In the genomic region with DNA sequence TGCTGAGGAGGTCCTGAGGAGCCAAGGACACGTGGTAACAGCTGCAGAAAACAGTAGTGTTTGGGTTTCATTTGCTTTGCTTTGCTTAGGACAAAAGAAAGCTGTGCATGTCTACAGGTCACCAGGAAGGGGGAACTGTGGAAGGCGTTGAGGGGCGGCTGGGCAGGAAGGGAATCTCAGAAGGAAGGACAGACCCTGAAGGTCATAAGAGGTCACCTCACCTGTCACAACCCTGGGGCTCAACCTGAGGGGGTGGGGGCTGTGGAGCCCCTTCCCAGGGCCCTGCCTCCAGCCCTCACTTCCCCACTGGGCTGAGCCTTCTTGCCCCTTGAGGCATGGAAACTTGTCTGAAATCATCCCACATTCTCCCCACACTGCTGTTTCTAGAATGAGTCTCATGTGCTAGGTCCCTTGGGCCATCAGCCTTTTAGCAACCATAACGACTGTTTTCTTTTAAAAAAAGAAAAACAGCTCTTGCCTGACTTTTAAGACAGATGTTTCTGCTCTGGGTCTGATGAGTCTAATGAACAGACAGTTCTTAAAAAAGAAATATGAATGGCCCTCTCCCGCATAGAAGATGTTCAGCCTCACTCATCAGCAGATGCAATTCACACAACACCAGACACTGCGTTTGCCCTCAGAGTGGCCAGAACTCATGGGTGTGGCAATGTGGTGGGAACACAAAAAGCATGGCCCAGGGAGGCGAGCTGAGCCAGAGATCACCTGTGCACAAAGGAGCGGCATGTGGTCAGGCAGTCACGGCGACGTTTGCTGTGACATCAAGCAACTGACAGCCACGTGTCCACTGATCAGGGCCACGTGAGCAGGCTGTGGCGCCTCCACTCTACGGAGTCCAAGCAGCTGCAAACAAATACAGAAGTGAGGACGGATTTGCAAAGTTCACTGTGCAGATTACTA, we compare ENCODE assay signal across 17 cellular contexts.
A peak's percentile ranks its signal among the peaks of the same experiment; 100 is the strongest.
DNase-seq lines count a peak whose midpoint lies in the region; ATAC-seq lines count a peak whose summit lies in the region.
"Had no signal": no experiment of that assay in that cellular context is flagged by ENCODE, and none has a peak within 500 bp of the region (broad histone marks: within the 10 kb centered on the region; RNA-seq: fewer than 3 reads in every experiment).

No MANE protein-coding gene starts in this region.

- peak overlapping the region in 2 of 11 experiments; percentile 12 to 49; a peak in 4 of 22 replicates for H3K9ac ChIP-seq in BLaER1 treated with 17β-estradiol and CSF1 and Interleukin-3, amounts not matched to agents 10 nM and 100 nM

- no peaks in the 10 kb centered on the region for H3K36me3 Mint-ChIP-seq in activated T-helper 2 cell treated with anti-CD3 and anti-CD28 coated beads, Interferon-gamma antibody, Interleukin-2, Interleukin-4, amounts not matched to agents 10 μg/mL and 5 μg/mL and 100 μg/mL, durations not matched to agents 14 hours and 24 hours and 36 hours (ENCODE audit: low read depth)

- intact Hi-C loops in left ventricle myocardium superior (cut with micrococcal nuclease): no loop called here
- intact Hi-C loops in sciatic nerve (cut with DNase I): no loop called here
- intact Hi-C loops in activated T-helper 2 cell treated with anti-CD3 and anti-CD28 coated beads, Interferon-gamma antibody, Interleukin-2, Interleukin-4, amounts not matched to agents 10 μg/mL and 5 μg/mL and 100 μg/mL, durations not matched to agents 14 hours and 24 hours and 36 hours (cut with micrococcal nuclease): no loop called here

- no peaks in the 10 kb centered on the region for H4K20me1 ChIP-seq in BLaER1 treated with 17β-estradiol and CSF1 and Interleukin-3, amounts not matched to agents 10 nM and 100 nM

- peaks cover 0 to 92% (median 79%) of the 10 kb centered on the region in 10 experiments; a peak in 16 of 20 replicates for H3K4me1 ChIP-seq in BLaER1 treated with 17β-estradiol and CSF1 and Interleukin-3, amounts not matched to agents 10 nM and 100 nM

- no peaks in the 10 kb centered on the region for H3K36me3 ChIP-seq in BLaER1 treated with 17β-estradiol and CSF1 and Interleukin-3, amounts not matched to agents 10 nM and 100 nM
- H3K36me3 ChIP-seq: ovary had no signal

- no peak overlapping the region for H3K27ac Mint-ChIP-seq in activated T-helper 2 cell treated with anti-CD3 and anti-CD28 coated beads, Interferon-gamma antibody, Interleukin-2, Interleukin-4, amounts not matched to agents 10 μg/mL and 5 μg/mL and 100 μg/mL, durations not matched to agents 14 hours and 24 hours and 36 hours
- H3K27ac Mint-ChIP-seq: activated B cell treated with CpG ODN at 0.5 μM for 24 hours; activated CD8-positive, alpha-beta T cell treated with anti-CD3 and anti-CD28 coated beads, Interleukin-2, amount 10 ng/mL, durations not matched to agents 7 days and 5 days; CD4-positive, alpha-beta T cell had no signal

- no peaks in the 10 kb centered on the region for H3K9me3 ChIP-seq in BLaER1 treated with 17β-estradiol and CSF1 and Interleukin-3, amounts not matched to agents 10 nM and 100 nM (replicated peaks in 1 of 11)
- H3K9me3 ChIP-seq: ovary had no signal

- DNase-seq in ecto neural progenitor cell (ENCODE audit: low spot score) (peak; percentile 18), left ventricle myocardium superior (peak; percentile 64), sciatic nerve (ENCODE audit: low spot score) (peak; percentile 59), NCI-H1694 treated with DMSO at 0.1 percent for 48 hours (lab: John Stamatoyannopoulos, UW) (no peak), AG08396 (ENCODE audit: low spot score) (no peak)
- DNase-seq in activated T-helper 2 cell treated with anti-CD3 and anti-CD28 coated beads, Interferon-gamma antibody, Interleukin-2, Interleukin-4, amounts not matched to agents 10 μg/mL and 5 μg/mL and 100 μg/mL, durations not matched to agents 14 hours and 24 hours and 36 hours (ENCODE audit: low spot score): no peak
- DNase-seq: ACHN; activated B cell treated with CpG ODN at 0.5 μM for 24 hours; activated CD8-positive, alpha-beta T cell treated with anti-CD3 and anti-CD28 coated beads, Interleukin-2, amount 10 ng/mL, durations not matched to agents 7 days and 5 days; CD4-positive, alpha-beta T cell; DND-41; effector CD4-positive, alpha-beta T cell; kidney glomerular epithelial cell; T-helper 2 cell had no signal

- peak overlapping the region in 9 of 11 experiments; percentile 33 to 85 (median 75); a peak in 17 of 22 replicates for H3K4me2 ChIP-seq in BLaER1 treated with 17β-estradiol and CSF1 and Interleukin-3, amounts not matched to agents 10 nM and 100 nM

- H3K4me3 Mint-ChIP-seq in activated T-helper 2 cell treated with anti-CD3 and anti-CD28 coated beads, Interferon-gamma antibody, Interleukin-2, Interleukin-4, amounts not matched to agents 10 μg/mL and 5 μg/mL and 100 μg/mL, durations not matched to agents 14 hours and 24 hours and 36 hours (ENCODE audit: low read depth): no peak overlapping the region
- H3K4me3 Mint-ChIP-seq: activated B cell treated with CpG ODN at 0.5 μM for 24 hours; activated CD8-positive, alpha-beta T cell treated with anti-CD3 and anti-CD28 coated beads, Interleukin-2, amount 10 ng/mL, durations not matched to agents 7 days and 5 days; CD4-positive, alpha-beta T cell had no signal

- no peaks in the 10 kb centered on the region for H3K9me3 Mint-ChIP-seq in activated T-helper 2 cell treated with anti-CD3 and anti-CD28 coated beads, Interferon-gamma antibody, Interleukin-2, Interleukin-4, amounts not matched to agents 10 μg/mL and 5 μg/mL and 100 μg/mL, durations not matched to agents 14 hours and 24 hours and 36 hours
- H3K9me3 Mint-ChIP-seq: activated B cell treated with CpG ODN at 0.5 μM for 24 hours; CD4-positive, alpha-beta T cell had no signal

- no peaks in the 10 kb centered on the region for H3K27me3 ChIP-seq in BLaER1 treated with 17β-estradiol and CSF1 and Interleukin-3, amounts not matched to agents 10 nM and 100 nM
- H3K27me3 ChIP-seq: ovary had no signal

- H3K27me3 Mint-ChIP-seq in activated T-helper 2 cell treated with anti-CD3 and anti-CD28 coated beads, Interferon-gamma antibody, Interleukin-2, Interleukin-4, amounts not matched to agents 10 μg/mL and 5 μg/mL and 100 μg/mL, durations not matched to agents 14 hours and 24 hours and 36 hours (ENCODE audit: low read depth): peaks cover 12% of the 10 kb centered on the region

- peak overlapping the region in 4 of 11 experiments; percentile 44 to 64 (median 56); a peak in 8 of 22 replicates for H3K27ac ChIP-seq in BLaER1 treated with 17β-estradiol and CSF1 and Interleukin-3, amounts not matched to agents 10 nM and 100 nM
- H3K27ac ChIP-seq: ovary had no signal

- ATAC-seq in left ventricle myocardium superior: peak; percentile 73
- peak; percentile 80 for ATAC-seq in sciatic nerve
- ATAC-seq in GM18909 (IDR thresholded peaks at IDR 0.05; ENCODE audit: poor library complexity, unreplicated experiment): no peak
- ATAC-seq: activated CD8-positive, alpha-beta T cell treated with anti-CD3 and anti-CD28 coated beads, Interleukin-2, amount 10 ng/mL, durations not matched to agents 7 days and 5 days had no signal

- H3K4me3 ChIP-seq in BLaER1 treated with 17β-estradiol and CSF1 and Interleukin-3, amounts not matched to agents 10 nM and 100 nM: no peak overlapping the region
- H3K4me3 ChIP-seq: ovary had no signal

- no peaks in the 10 kb centered on the region for H3K4me1 Mint-ChIP-seq in activated T-helper 2 cell treated with anti-CD3 and anti-CD28 coated beads, Interferon-gamma antibody, Interleukin-2, Interleukin-4, amounts not matched to agents 10 μg/mL and 5 μg/mL and 100 μg/mL, durations not matched to agents 14 hours and 24 hours and 36 hours (ENCODE audit: low read depth)
- H3K4me1 Mint-ChIP-seq: activated B cell treated with CpG ODN at 0.5 μM for 24 hours had no signal

Comparison
In these comparisons a context has a peak if more than half of its experiments do, and no peak if none do; other contexts are left out.
1. DNase-seq: peak in ecto neural progenitor cell (single experiment), left ventricle myocardium superior (single experiment) and sciatic nerve (single experiment); none in NCI-H1694 treated with DMSO at 0.1 percent for 48 hours (single experiment), activated T-helper 2 cell treated with anti-CD3 and anti-CD28 coated beads, Interferon-gamma antibody, Interleukin-2, Interleukin-4, amounts not matched to agents 10 μg/mL and 5 μg/mL and 100 μg/mL, durations not matched to agents 14 hours and 24 hours and 36 hours (single experiment) and AG08396 (single experiment).